8 cellular contexts compared by ENCODE assay signal in genomic region chr3:149752788-149753136, GRCh38. TPM values are rescaled to one million over a fixed set of nuclear protein-coding genes. Genes with fewer than 3 reads are reported as not detected.
DNase-seq lines count a peak whose midpoint lies in the region; ATAC-seq and TF ChIP-seq lines count a peak whose summit lies in the region.

No MANE protein-coding gene starts in this region.

- H3K36me3 ChIP-seq in DND-41 (ENCODE audit: insufficient read depth, low read length) (peaks cover 18% of the 10 kb centered on the region), neutrophil (peaks cover 20% of the 10 kb centered on the region)

- H3K27ac Mint-ChIP-seq in IgD-negative memory B cell, result peak overlapping the region; percentile 78 to 96 (median 95)

- peak; percentile 5; the same call in 1 of the 3 replicates for ATAC-seq in DND-41 (ENCODE audit: insufficient read depth, low read depth)
- no peak for ATAC-seq in HG03571 (IDR thresholded peaks at IDR 0.05; ENCODE audit: unreplicated experiment)
- no peak for ATAC-seq in HG02885 (IDR thresholded peaks at IDR 0.05; ENCODE audit: poor library complexity, unreplicated experiment)

- peaks cover 12% of the 10 kb centered on the region for H3K79me2 ChIP-seq in DND-41 (ENCODE audit: insufficient read depth, low read length)

- H3K27me3 Mint-ChIP-seq in IgD-negative memory B cell, result no peaks in the 10 kb centered on the region

- H4K20me1 ChIP-seq in DND-41 (ENCODE audit: insufficient read depth, low read length), result no peaks in the 10 kb centered on the region

- peaks cover 28% of the 10 kb centered on the region for H3K4me1 ChIP-seq in DND-41 (ENCODE audit: insufficient read depth, low read length)
- peaks cover 14 to 16% of the 10 kb centered on the region in 2 experiments for H3K4me1 ChIP-seq in neutrophil (ENCODE audit: control insufficient read depth in 1 of 2, insufficient read depth in 1 of 2, low read depth in 1 of 2, low read length in 1 of 2)

- TF ChIP-seq CTCF in DND-41 (IDR thresholded peaks at IDR 0.05; ENCODE audit: borderline replicate concordance, extremely low read depth, low read length, poor library complexity, severe bottlenecking) (no peak), dorsolateral prefrontal cortex (IDR thresholded peaks at IDR 0.05 in 54 of 56, conservative IDR thresholded peaks at IDR 0.05 in 2 of 56; ENCODE audit: low read depth in 1 of 56, partially characterized antibody in 56 of 56) (peak in 12 of 56 donors; percentile 1 to 40 (median 4)), neutrophil (IDR thresholded peaks at IDR 0.05) (no peak)

- H2AFZ ChIP-seq in DND-41 (ENCODE audit: low read depth, low read length), result peak overlapping the region; percentile 97

- H3K9me3 Mint-ChIP-seq in IgD-negative memory B cell, result no peaks in the 10 kb centered on the region

- intact Hi-C loops in dorsolateral prefrontal cortex (cut with DNase I), result no loop called here

- H3K4me3 ChIP-seq in DND-41 (ENCODE audit: low read depth in 1 of 2, low read length in 2 of 2) (peak overlapping the region; percentile 54 to 89; a peak in 3 of 4 replicates), dorsolateral prefrontal cortex (peak overlapping the region; percentile 69 to 97 (median 88)), neutrophil (ENCODE audit: low read depth in 1 of 2, low read length in 1 of 2) (peak overlapping the region; percentile 81 to 95)

- H3K4me1 Mint-ChIP-seq in IgD-negative memory B cell, result peaks cover 13 to 25% (median 19%) of the 10 kb centered on the region in 3 donors

- H3K36me3 Mint-ChIP-seq in IgD-negative memory B cell, result peaks cover 2% of the 10 kb centered on the region

- H3K9me3 ChIP-seq in DND-41 (ENCODE audit: insufficient read depth, low read length, severe bottlenecking) (no peaks in the 10 kb centered on the region), neutrophil (no peaks in the 10 kb centered on the region)

- H3K27me3 ChIP-seq in DND-41 (ENCODE audit: insufficient read depth, low read length, poor library complexity), result no peaks in the 10 kb centered on the region
- H3K27me3 ChIP-seq in dorsolateral prefrontal cortex, result no peaks in the 10 kb centered on the region
- H3K27me3 ChIP-seq in neutrophil, result no peaks in the 10 kb centered on the region

- peak overlapping the region; percentile 72 for H3K9ac ChIP-seq in DND-41 (ENCODE audit: low read depth, low read length)

- peak overlapping the region; percentile 96 to 99 (median 98) for H3K4me3 Mint-ChIP-seq in IgD-negative memory B cell

- H3K27ac ChIP-seq in DND-41 (ENCODE audit: low read length) (peak overlapping the region; percentile 73), dorsolateral prefrontal cortex (peak overlapping the region in 53 of 59 donors; percentile 6 to 93 (median 68)), neutrophil (peak overlapping the region; percentile 60)

- peak overlapping the region; percentile 87 for H3K4me2 ChIP-seq in DND-41 (ENCODE audit: insufficient read depth, low read length)

- DNase-seq in DND-41 (no peak), dorsolateral prefrontal cortex (no peak), A172 (ENCODE audit: low spot score) (no peak), SIG-M5 treated with dmso at 0.1 percent for 504 hours (lab: John Stamatoyannopoulos, UW; ENCODE audit: unreplicated experiment) (no peak)

RNA-seq across cellular contexts. Expression of gene COMMD2, which starts 0.5 kb away (rescaled TPM):
- 59.8 TPM for polyA plus RNA-seq in IgD-negative memory B cell
- total RNA-seq in dorsolateral prefrontal cortex, result 10 to 100 TPM; 19.2 to 44.2 (median 32.7) TPM
- 50.4 and 74.3 TPM in 2 replicates for total RNA-seq in A172 (2014; rRNA removed; shearing (Covaris generic))

RNA-seq across cellular contexts. Expression of gene ANKUB1, which starts 39.6 kb away (rescaled TPM):
- not detected for polyA plus RNA-seq in IgD-negative memory B cell
- total RNA-seq in dorsolateral prefrontal cortex, result 1 to 10 TPM in 2 of 120 experiments, under 1 TPM in 22, not detected in 96; 0.20 to 1.4 (median 0.36) TPM
- not detected in 2 replicates for total RNA-seq in A172 (2014; rRNA removed; shearing (Covaris generic))
